17 cellular contexts compared by ENCODE assay signal in genomic region chr10:124527996-124528395, GRCh38.
DNase-seq lines count a peak whose midpoint lies in the region; ATAC-seq, FAIRE-seq and TF ChIP-seq lines count a peak whose summit lies in the region.
"Had no signal": no experiment of that assay in that cellular context is flagged by ENCODE, and none has a peak within 500 bp of the region (broad histone marks: within the 10 kb centered on the region; RNA-seq: fewer than 3 reads in every experiment).

No MANE protein-coding gene starts in this region.

- H3K4me3 ChIP-seq in left ventricle myocardium inferior (no peak overlapping the region), kidney (ENCODE audit: low read length in 2 of 2) (no peak overlapping the region), spleen (no peak overlapping the region)
- H3K4me3 ChIP-seq: BLaER1 treated with 17β-estradiol and CSF1 and Interleukin-3, amounts not matched to agents 10 nM and 100 nM; GM23338 had no signal

- DNase-seq in left cardiac atrium (peak; percentile 10), left ventricle myocardium inferior (no peak), RWPE1 (ENCODE audit: low spot score) (no peak), kidney (peak; percentile 51), spleen (peak; percentile 71), NCI-H128 (lab: John Stamatoyannopoulos, UW; ENCODE audit: unreplicated experiment) (no peak)
- DNase-seq: CD4-positive, CD25-positive, alpha-beta regulatory T cell; COR-L47; GDM1; HCEC 1CT had no signal

- POLR2A ChIA-PET in RWPE1 (lab: Yijun Ruan, JAX; ENCODE audit: low non-redundant PET), result no interaction called here

- no peak overlapping the region for H3K9ac ChIP-seq in kidney (ENCODE audit: low read length in 2 of 2)

- no peak for TF ChIP-seq CTCF in left ventricle myocardium inferior (IDR thresholded peaks at IDR 0.05; ENCODE audit: borderline replicate concordance)
- TF ChIP-seq CTCF in RWPE1 (conservative IDR thresholded peaks at IDR 0.05; ENCODE audit: low read depth), result no peak
- no peak for TF ChIP-seq CTCF in kidney (IDR thresholded peaks at IDR 0.05; ENCODE audit: borderline replicate concordance, extremely low read depth, insufficient read depth)
- TF ChIP-seq CTCF in spleen (IDR thresholded peaks at IDR 0.05 in 8 of 11, conservative IDR thresholded peaks at IDR 0.05 in 3 of 11), result no peak

- intact Hi-C loops in left cardiac atrium (cut with DNase I), result no loop called here
- intact Hi-C loops in left ventricle myocardium inferior (cut with micrococcal nuclease), result no loop called here
- intact Hi-C loops in kidney (cut with DNase I), result no loop called here
- intact Hi-C loops in spleen (cut with DNase I; ENCODE audit: low total_unique reads), result no loop called here

- FAIRE-seq in kidney (lab: Jason Lieb, UNC), result no peak
- FAIRE-seq: D721Med, GM12892, GM18507, H54 had no signal

- WGBS in spleen, 5 donors, result 83 to 91% (median 85%) methylated on average over 9 of the region's 9 CpGs

- H3K4me1 ChIP-seq in left ventricle myocardium inferior (peaks cover 25% of the 10 kb centered on the region), kidney (ENCODE audit: control insufficient read depth in 1 of 2, insufficient read depth in 1 of 2, low read depth in 1 of 2, low read length in 2 of 2) (peaks cover 4 to 8% of the 10 kb centered on the region in 2 donors), spleen (peaks cover 12 to 31% (median 19%) of the 10 kb centered on the region in 6 donors)

- CTCF ChIA-PET in RWPE1 (lab: Yijun Ruan, JAX), result no interaction called here

- TF ChIP-seq POLR2A in spleen (IDR thresholded peaks at IDR 0.05), result no peak

- no peaks in the 10 kb centered on the region for H3K9me3 ChIP-seq in left ventricle myocardium inferior (replicated peaks)
- no peaks in the 10 kb centered on the region for H3K9me3 ChIP-seq in kidney (ENCODE audit: control insufficient read depth in 1 of 2, low read length in 2 of 2)
- H3K9me3 ChIP-seq in spleen, result no peaks in the 10 kb centered on the region
- H3K9me3 ChIP-seq: BLaER1 treated with 17β-estradiol and CSF1 and Interleukin-3, amounts not matched to agents 10 nM and 100 nM had no signal

- ATAC-seq in left cardiac atrium, result no peak
- no peak for ATAC-seq in GM18858 (IDR thresholded peaks at IDR 0.05; ENCODE audit: unreplicated experiment)
- ATAC-seq: GM23338 had no signal

- H3K36me3 ChIP-seq in left ventricle myocardium inferior (no peaks in the 10 kb centered on the region), kidney (ENCODE audit: control insufficient read depth in 1 of 2, insufficient read depth in 2 of 2, low read length in 2 of 2) (peaks cover 0 to 3% of the 10 kb centered on the region in 2 donors), spleen (no peaks in the 10 kb centered on the region)
- H3K36me3 ChIP-seq: BLaER1 treated with 17β-estradiol and CSF1 and Interleukin-3, amounts not matched to agents 10 nM and 100 nM had no signal

- H3K27me3 ChIP-seq in left ventricle myocardium inferior (ENCODE audit: low read depth), result no peaks in the 10 kb centered on the region
- H3K27me3 ChIP-seq in spleen (replicated peaks in 1 of 7), result no peaks in the 10 kb centered on the region

- H3K27ac ChIP-seq in left ventricle myocardium inferior (replicated peaks) (no peak overlapping the region), RWPE1 (peak overlapping the region; percentile 86), kidney (ENCODE audit: low read depth in 2 of 2, low read length in 2 of 2) (no peak overlapping the region), spleen (no peak overlapping the region)
- H3K27ac ChIP-seq: BLaER1 treated with 17β-estradiol and CSF1 and Interleukin-3, amounts not matched to agents 10 nM and 100 nM had no signal

Comparison
In these comparisons a context has a peak if more than half of its experiments do, and no peak if none do; other contexts are left out.
1. DNase-seq: peak in left cardiac atrium (single experiment), kidney (single experiment) and spleen (single experiment); none in left ventricle myocardium inferior (single experiment), RWPE1 (single experiment) and NCI-H128 (single experiment).